16 cellular contexts compared by ENCODE assay signal in genomic region chr22:39215070-39215396, GRCh38. TPM values are rescaled to one million over a fixed set of nuclear protein-coding genes. Genes with fewer than 3 reads are reported as not detected.
A peak's percentile ranks its signal among the peaks of the same experiment; 100 is the strongest.
DNase-seq lines count a peak whose midpoint lies in the region; ATAC-seq, FAIRE-seq and TF ChIP-seq lines count a peak whose summit lies in the region.
"Had no signal": no experiment of that assay in that cellular context is flagged by ENCODE, and none has a peak within 500 bp of the region (broad histone marks: within the 10 kb centered on the region; RNA-seq: fewer than 3 reads in every experiment).

No MANE protein-coding gene starts in this region.

- no peaks in the 10 kb centered on the region for H3K27me3 ChIP-seq in HUES6 (ENCODE audit: control insufficient read depth, insufficient read depth, low read length)
- H3K27me3 ChIP-seq in astrocyte (ENCODE audit: insufficient read depth, low read length), result no peaks in the 10 kb centered on the region
- H3K27me3 ChIP-seq in lower lobe of right lung (ENCODE audit: low read depth), result no peaks in the 10 kb centered on the region
- peaks cover 0 to 35% (median 6%) of the 10 kb centered on the region in 7 donors for H3K27me3 ChIP-seq in spleen (replicated peaks in 1 of 7)
- H3K27me3 ChIP-seq: colonic mucosa had no signal

- intact Hi-C loops in lower lobe of right lung (cut with DNase I) (no loop called here), spleen (cut with DNase I; ENCODE audit: low total_unique reads) (no loop called here)

- no peaks in the 10 kb centered on the region for H3K27me3 Mint-ChIP-seq in astrocyte (ENCODE audit: low read depth, unreplicated experiment)

- H3K36me3 Mint-ChIP-seq in astrocyte (ENCODE audit: low read depth, unreplicated experiment), result no peaks in the 10 kb centered on the region
- H3K36me3 Mint-ChIP-seq: brain; CD8-positive, alpha-beta T cell had no signal

- peaks cover 2% of the 10 kb centered on the region for H3K9me3 Mint-ChIP-seq in astrocyte (ENCODE audit: unreplicated experiment)
- H3K9me3 Mint-ChIP-seq: activated naive CD8-positive, alpha-beta T cell treated with anti-CD3 and anti-CD28 coated beads, Interleukin-2, amount 50 U/mL, for 24 hours; CD8-positive, alpha-beta T cell had no signal

- no peaks in the 10 kb centered on the region for H3K9me3 ChIP-seq in HUES6 (ENCODE audit: control insufficient read depth, insufficient read depth, low read depth, low read length)
- H3K9me3 ChIP-seq in astrocyte (ENCODE audit: insufficient read depth, low read depth, low read length), result no peaks in the 10 kb centered on the region
- H3K9me3 ChIP-seq in lower lobe of right lung, result no peaks in the 10 kb centered on the region
- peaks cover 0 to 5% (median 0%) of the 10 kb centered on the region in 8 donors for H3K9me3 ChIP-seq in spleen
- H3K9me3 ChIP-seq: colonic mucosa had no signal

- no peak overlapping the region for H2AFZ ChIP-seq in astrocyte (ENCODE audit: low read depth, low read length)

- WGBS in spleen, 5 donors, result 77 to 90% (median 88%) methylated on average over 6 of the region's 6 CpGs

- DNase-seq in astrocyte (ENCODE audit: low read depth) (no peak), lower lobe of right lung (peak; percentile 13), spleen (peak; percentile 8), GF-D8 (lab: John Stamatoyannopoulos, UW) (no peak)
- no peak for DNase-seq in central memory CD4-positive, alpha-beta T cell
- DNase-seq: activated CD4-positive, alpha-beta T cell treated with anti-CD3 and anti-CD28 coated beads for 48 hours; activated naive CD8-positive, alpha-beta T cell treated with anti-CD3 and anti-CD28 coated beads, Interleukin-2, amount 50 U/mL, for 24 hours; colonic mucosa; NCI-H1105 treated with DMSO at 0.1 percent for 48 hours; NCI-H2081; stimulated activated CD4-positive, alpha-beta T cell treated with anti-CD3 and anti-CD28 coated beads, Interleukin-4, amount 100 ng/mL, for 1 hour; stimulated activated naive CD4-positive, alpha-beta T cell treated with Interleukin-2 at 50 U/mL for 16 hours had no signal

- H3K36me3 ChIP-seq in HUES6 (ENCODE audit: control insufficient read depth, insufficient read depth, low read length) (no peaks in the 10 kb centered on the region), astrocyte (ENCODE audit: insufficient read depth, low read length) (no peaks in the 10 kb centered on the region), lower lobe of right lung (no peaks in the 10 kb centered on the region), spleen (no peaks in the 10 kb centered on the region)
- H3K36me3 ChIP-seq: colonic mucosa had no signal

- H3K27ac ChIP-seq in HUES6 (ENCODE audit: low read depth, low read length), result peak overlapping the region; percentile 82; the same call in 1 of the 2 replicates
- no peak overlapping the region for H3K27ac ChIP-seq in astrocyte (ENCODE audit: low read depth, low read length)
- peak overlapping the region; percentile 6 for H3K27ac ChIP-seq in lower lobe of right lung
- H3K27ac ChIP-seq in spleen, result no peak overlapping the region
- H3K27ac ChIP-seq: colonic mucosa had no signal

- H3K4me3 Mint-ChIP-seq in astrocyte (ENCODE audit: unreplicated experiment), result no peak overlapping the region
- H3K4me3 Mint-ChIP-seq: activated naive CD8-positive, alpha-beta T cell treated with anti-CD3 and anti-CD28 coated beads, Interleukin-2, amount 50 U/mL, for 24 hours; brain; CD8-positive, alpha-beta T cell had no signal

- ATAC-seq in lower lobe of right lung (peak; percentile 41 to 47), GM18861 (IDR thresholded peaks at IDR 0.05; ENCODE audit: unreplicated experiment) (no peak)
- ATAC-seq: activated naive CD8-positive, alpha-beta T cell treated with anti-CD3 and anti-CD28 coated beads, Interleukin-2, amount 50 U/mL, for 24 hours had no signal

- no peak for FAIRE-seq in astrocyte (lab: Jason Lieb, UNC)

- peak overlapping the region; percentile 77 for H3K9ac ChIP-seq in HUES6 (ENCODE audit: low read length)
- no peak overlapping the region for H3K9ac ChIP-seq in astrocyte (ENCODE audit: low read length)

- H3K4me1 ChIP-seq in HUES6 (ENCODE audit: control insufficient read depth, insufficient read depth, low read length) (peaks cover 38% of the 10 kb centered on the region), astrocyte (ENCODE audit: insufficient read depth, low read length) (peaks cover 22% of the 10 kb centered on the region), lower lobe of right lung (no peaks in the 10 kb centered on the region), spleen (peaks cover 0 to 9% (median 0%) of the 10 kb centered on the region in 6 donors)
- H3K4me1 ChIP-seq: colonic mucosa had no signal

- H3K27ac Mint-ChIP-seq in astrocyte (ENCODE audit: unreplicated experiment), result peak overlapping the region; percentile 84
- H3K27ac Mint-ChIP-seq: activated naive CD8-positive, alpha-beta T cell treated with anti-CD3 and anti-CD28 coated beads, Interleukin-2, amount 50 U/mL, for 24 hours had no signal

- H3K4me2 ChIP-seq in astrocyte (ENCODE audit: low read length), result peak overlapping the region; percentile 58

- H3K4me3 ChIP-seq in HUES6 (ENCODE audit: low read depth, low read length) (no peak overlapping the region), astrocyte (ENCODE audit: insufficient read depth, low read depth, low read length) (no peak overlapping the region), lower lobe of right lung (no peak overlapping the region), spleen (no peak overlapping the region)
- H3K4me3 ChIP-seq: colonic mucosa had no signal

- H3K79me2 ChIP-seq in astrocyte (ENCODE audit: insufficient read depth, low read length), result no peaks in the 10 kb centered on the region

- no peak for TF ChIP-seq POLR2A in spleen (IDR thresholded peaks at IDR 0.05)

- TF ChIP-seq CTCF in astrocyte (IDR thresholded peaks at IDR 0.05; ENCODE audit: insufficient read depth, low read depth, low read length), result no peak
- no peak for TF ChIP-seq CTCF in lower lobe of right lung (IDR thresholded peaks at IDR 0.05)
- TF ChIP-seq CTCF in spleen (IDR thresholded peaks at IDR 0.05 in 8 of 11, conservative IDR thresholded peaks at IDR 0.05 in 3 of 11), result no peak

- H4K20me1 ChIP-seq in astrocyte (ENCODE audit: insufficient read depth, low read length), result no peaks in the 10 kb centered on the region

- H3K4me1 Mint-ChIP-seq in astrocyte (ENCODE audit: low read depth, unreplicated experiment), result peaks cover 20% of the 10 kb centered on the region

RNA-seq across cellular contexts. Expression of gene PDGFB, which starts 29.7 kb away (rescaled TPM):
- 17.0 and 27.3 TPM in 2 replicates for total RNA-seq in astrocyte
- 30.5 TPM for total RNA-seq in lower lobe of right lung
- total RNA-seq in spleen, result 10 to 100 TPM in 2 of 7 donors, 1 to 10 TPM in 5; 2.4 to 20.5 (median 9.3) TPM
- polyA plus RNA-seq in spleen, result 1 to 10 TPM; 1.7 to 8.2 (median 2.0) TPM

Comparison
In these comparisons a context has a peak if more than half of its experiments do, and no peak if none do; other contexts are left out.
1. H3K27ac ChIP-seq: peak in HUES6 (single experiment) and lower lobe of right lung (single experiment); none in astrocyte (single experiment) and spleen (0 of 8).
2. DNase-seq: peak in lower lobe of right lung (single experiment) and spleen (single experiment); none in astrocyte (single experiment), central memory CD4-positive, alpha-beta T cell (single experiment) and GF-D8 (single experiment).